ENCODE assay signal across 15 cellular contexts in genomic region chr7:70935311-70935710, GRCh38.
A peak's percentile ranks its signal among the peaks of the same experiment; 100 is the strongest.
DNase-seq lines count a peak whose midpoint lies in the region; TF ChIP-seq lines count a peak whose summit lies in the region.
"Had no signal": no experiment of that assay in that cellular context is flagged by ENCODE, and none has a peak within 500 bp of the region (broad histone marks: within the 10 kb centered on the region; RNA-seq: fewer than 3 reads in every experiment).

No MANE protein-coding gene starts in this region.

- H3K36me3 Mint-ChIP-seq in endodermal cell (ENCODE audit: low read depth) (no peaks in the 10 kb centered on the region), neural progenitor cell (no peaks in the 10 kb centered on the region)
- H3K36me3 Mint-ChIP-seq: CD4-positive, alpha-beta memory T cell had no signal

- 94 to 100% methylated on average over 1 to 8 of the region's 8 CpGs for WGBS in endodermal cell (ENCODE audit: insufficient coverage in 1 of 2, insufficient read length in 1 of 2), 2 experiments

- POLR2A ChIA-PET in OCI-LY7 (lab: Charles Lee): no interaction called here

- H3K4me3 Mint-ChIP-seq in endodermal cell: no peak overlapping the region
- H3K4me3 Mint-ChIP-seq in neural progenitor cell: no peak overlapping the region
- H3K4me3 Mint-ChIP-seq: CD4-positive, alpha-beta memory T cell; HFFc6 had no signal

- no peak overlapping the region for H3K4me2 ChIP-seq in neural progenitor cell
- H3K4me2 ChIP-seq in OCI-LY7 (ENCODE audit: low read length): no peak overlapping the region

- BruUV-seq in OCI-LY7 (replicated peaks; lab: Mats Ljungman, UMichigan): no TSS peak

- H3K4me3 ChIP-seq in coronary artery (no peak overlapping the region), endodermal cell (ENCODE audit: low read length) (no peak overlapping the region), neural progenitor cell (no peak overlapping the region), tibial artery (no peak overlapping the region), OCI-LY7 (ENCODE audit: low read depth, low read length, poor library complexity, severe bottlenecking) (no peak overlapping the region)
- H3K4me3 ChIP-seq: GM23248, HAP-1 had no signal

- H3K79me2 ChIP-seq in neural progenitor cell (ENCODE audit: low read depth) (no peaks in the 10 kb centered on the region), OCI-LY7 (ENCODE audit: insufficient read depth, low read depth, low read length) (no peaks in the 10 kb centered on the region)

- CTCF ChIA-PET in OCI-LY7 (lab: Charles Lee; ENCODE audit: unreplicated experiment): no interaction called here

- H3K9me2 ChIP-seq in OCI-LY7 (ENCODE audit: insufficient read depth, low read length): no peaks in the 10 kb centered on the region

- H3K9ac ChIP-seq in endodermal cell (ENCODE audit: extremely low read depth, low read length, poor library complexity, severe bottlenecking) (no peak overlapping the region), neural progenitor cell (no peak overlapping the region)
- H3K9ac ChIP-seq: GM23248 had no signal

- peaks cover 2% of the 10 kb centered on the region for H3K9me3 Mint-ChIP-seq in endodermal cell
- H3K9me3 Mint-ChIP-seq in neural progenitor cell: peaks cover 5% of the 10 kb centered on the region

- H3F3A ChIP-seq in neural progenitor cell (ENCODE audit: low read depth): no peaks in the 10 kb centered on the region

- no peaks in the 10 kb centered on the region for H3K4me1 Mint-ChIP-seq in endodermal cell
- no peaks in the 10 kb centered on the region for H3K4me1 Mint-ChIP-seq in neural progenitor cell
- H3K4me1 Mint-ChIP-seq: CD4-positive, alpha-beta memory T cell had no signal

- intact Hi-C loops in tibial artery (cut with DNase I; ENCODE audit: low total_unique reads): no loop called here
- intact Hi-C loops in OCI-LY7 (cut with micrococcal nuclease; ENCODE audit: unreplicated experiment): no loop called here

- no peaks in the 10 kb centered on the region for H3K9me3 ChIP-seq in endodermal cell (ENCODE audit: control insufficient read depth, low read length)
- no peaks in the 10 kb centered on the region for H3K9me3 ChIP-seq in neural progenitor cell (ENCODE audit: low read depth)
- no peaks in the 10 kb centered on the region for H3K9me3 ChIP-seq in tibial artery
- no peaks in the 10 kb centered on the region for H3K9me3 ChIP-seq in OCI-LY7 (ENCODE audit: low read length)
- H3K9me3 ChIP-seq: HAP-1 had no signal

- H3K36me3 ChIP-seq in endodermal cell (ENCODE audit: control insufficient read depth, insufficient read depth, low read length) (no peaks in the 10 kb centered on the region), neural progenitor cell (no peaks in the 10 kb centered on the region), tibial artery (no peaks in the 10 kb centered on the region), OCI-LY7 (ENCODE audit: insufficient read depth, low read length) (no peaks in the 10 kb centered on the region)
- H3K36me3 ChIP-seq: HAP-1 had no signal

- TF ChIP-seq CTCF in coronary artery (IDR thresholded peaks at IDR 0.05) (no peak), endodermal cell (conservative IDR thresholded peaks at IDR 0.05) (no peak), neural progenitor cell (IDR thresholded peaks at IDR 0.05) (no peak), tibial artery (IDR thresholded peaks at IDR 0.05) (no peak), OCI-LY7 (conservative IDR thresholded peaks at IDR 0.05; ENCODE audit: low read length) (no peak)

- H3K27ac Mint-ChIP-seq in endodermal cell: no peak overlapping the region
- H3K27ac Mint-ChIP-seq in neural progenitor cell: no peak overlapping the region
- H3K27ac Mint-ChIP-seq: CD4-positive, alpha-beta memory T cell; HFFc6 had no signal

- H2AFZ ChIP-seq in neural progenitor cell (replicated peaks): peak overlapping the region; percentile 82
- no peak overlapping the region for H2AFZ ChIP-seq in OCI-LY7 (ENCODE audit: low read length)
- H2AFZ ChIP-seq: GM23248 had no signal

- H4K20me1 ChIP-seq in neural progenitor cell (ENCODE audit: low read depth) (no peaks in the 10 kb centered on the region), OCI-LY7 (ENCODE audit: insufficient read depth, low read length) (no peaks in the 10 kb centered on the region)

- DNase-seq in coronary artery (ENCODE audit: low spot score) (peak; percentile 35), endodermal cell (peak; percentile 61), neural progenitor cell (ENCODE audit: low spot score) (no peak), tibial artery (no peak), T1000 (lab: John Stamatoyannopoulos, UW) (no peak), OCI-LY7 (ENCODE audit: low spot score) (no peak)
- DNase-seq: C1 segment of cervical spinal cord; Calu3; CD4-positive, alpha-beta memory T cell; COR-L47; DMS153; DND-41; GM23248; HFFc6 had no signal

- H3K27me3 Mint-ChIP-seq in endodermal cell (ENCODE audit: insufficient read depth) (no peaks in the 10 kb centered on the region), neural progenitor cell (ENCODE audit: insufficient read depth, low read depth) (no peaks in the 10 kb centered on the region)
- H3K27me3 Mint-ChIP-seq: CD4-positive, alpha-beta memory T cell had no signal

- H3K27me3 ChIP-seq in endodermal cell (ENCODE audit: control insufficient read depth, insufficient read depth, low read length, poor library complexity, severe bottlenecking): no peaks in the 10 kb centered on the region
- no peaks in the 10 kb centered on the region for H3K27me3 ChIP-seq in neural progenitor cell
- no peaks in the 10 kb centered on the region for H3K27me3 ChIP-seq in tibial artery

- H3K27ac ChIP-seq in coronary artery: no peak overlapping the region
- no peak overlapping the region for H3K27ac ChIP-seq in endodermal cell (ENCODE audit: low read depth, low read length)
- no peak overlapping the region for H3K27ac ChIP-seq in neural progenitor cell
- no peak overlapping the region for H3K27ac ChIP-seq in tibial artery
- H3K27ac ChIP-seq in OCI-LY7 (ENCODE audit: low read depth, low read length, poor library complexity, severe bottlenecking): no peak overlapping the region
- H3K27ac ChIP-seq: GM23248 had no signal

- H3K4me1 ChIP-seq in endodermal cell (ENCODE audit: control insufficient read depth, insufficient read depth, low read length) (no peaks in the 10 kb centered on the region), neural progenitor cell (peaks cover 9% of the 10 kb centered on the region), tibial artery (no peaks in the 10 kb centered on the region), OCI-LY7 (ENCODE audit: insufficient read depth, low read length, poor library complexity, severe bottlenecking) (no peaks in the 10 kb centered on the region)
- H3K4me1 ChIP-seq: HAP-1 had no signal

Comparison
In these comparisons a context has a peak if more than half of its experiments do, and no peak if none do; other contexts are left out.
1. DNase-seq: peak in coronary artery (single experiment) and endodermal cell (single experiment); none in neural progenitor cell (single experiment), tibial artery (0 of 2), T1000 (single experiment) and OCI-LY7 (single experiment).